ENCODE assay signal across 1 cellular context in the genomic region with DNA sequence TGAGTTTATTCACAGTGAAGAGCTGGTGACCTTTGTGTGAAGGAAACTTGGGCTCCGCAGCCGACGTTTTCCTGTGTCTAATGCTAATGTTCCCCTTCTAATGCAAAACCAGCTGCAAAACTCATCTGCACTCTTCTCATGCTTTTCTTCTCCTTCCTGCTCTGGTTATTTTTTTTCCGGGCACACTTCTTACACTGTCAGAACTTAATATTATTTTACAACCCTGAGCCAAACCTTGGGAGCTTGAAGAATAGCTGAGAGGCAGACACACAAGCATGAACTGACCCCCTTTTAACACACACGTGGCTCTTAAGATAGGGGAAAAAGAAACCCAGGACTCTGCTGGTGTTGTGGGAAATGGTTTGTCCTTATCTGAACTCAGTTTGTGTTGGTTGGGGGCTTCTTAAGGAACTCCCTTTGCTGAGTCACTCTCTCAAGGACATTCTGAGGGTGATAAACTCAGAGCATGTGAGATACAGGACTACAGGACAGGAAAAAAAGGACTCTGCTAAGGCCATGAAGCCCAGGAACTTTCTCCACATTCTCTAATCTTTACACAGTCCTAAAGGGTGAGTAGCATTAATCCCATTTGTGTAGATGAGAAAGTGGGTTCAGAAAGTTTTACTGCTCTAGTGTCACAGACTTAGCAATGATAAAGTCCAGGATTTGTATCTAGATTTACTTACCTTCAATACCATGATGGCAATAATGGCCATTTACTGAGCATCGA.
TF ChIP-seq lines count a peak whose summit lies in the region.

No MANE protein-coding gene starts in this region.

TF ChIP-seq in K562, 482 proteins besides CTCF, POLR2A, EP300 and RAD21 (continued from another document and continues in another):
- TF ChIP-seq NKRF (IDR thresholded peaks at IDR 0.05; ENCODE audit: borderline replicate concordance): peak; percentile 73
- no peak for TF ChIP-seq RBM39 (optimal IDR thresholded peaks at IDR 0.05; ENCODE audit: low read depth, low read length)
- peak; percentile 97 for TF ChIP-seq MAFF (IDR thresholded peaks at IDR 0.05; ENCODE audit: low read length)
- no peak for TF ChIP-seq ZKSCAN3 (CRISPR knock-in tag; IDR thresholded peaks at IDR 0.05)
- TF ChIP-seq E2F5 (CRISPR knock-in tag; IDR thresholded peaks at IDR 0.05): no peak
- TF ChIP-seq MYC (IDR thresholded peaks at IDR 0.05; ENCODE audit: low read depth, low read length): peak; percentile 98
- 0 out of 2 replicates have a peak, but pooled peaks have one; percentile 49 for TF ChIP-seq MYC (CRISPR knock-in tag; IDR thresholded peaks at IDR 0.05; ENCODE audit: borderline replicate concordance, low read depth)
- TF ChIP-seq, protein P1, sequence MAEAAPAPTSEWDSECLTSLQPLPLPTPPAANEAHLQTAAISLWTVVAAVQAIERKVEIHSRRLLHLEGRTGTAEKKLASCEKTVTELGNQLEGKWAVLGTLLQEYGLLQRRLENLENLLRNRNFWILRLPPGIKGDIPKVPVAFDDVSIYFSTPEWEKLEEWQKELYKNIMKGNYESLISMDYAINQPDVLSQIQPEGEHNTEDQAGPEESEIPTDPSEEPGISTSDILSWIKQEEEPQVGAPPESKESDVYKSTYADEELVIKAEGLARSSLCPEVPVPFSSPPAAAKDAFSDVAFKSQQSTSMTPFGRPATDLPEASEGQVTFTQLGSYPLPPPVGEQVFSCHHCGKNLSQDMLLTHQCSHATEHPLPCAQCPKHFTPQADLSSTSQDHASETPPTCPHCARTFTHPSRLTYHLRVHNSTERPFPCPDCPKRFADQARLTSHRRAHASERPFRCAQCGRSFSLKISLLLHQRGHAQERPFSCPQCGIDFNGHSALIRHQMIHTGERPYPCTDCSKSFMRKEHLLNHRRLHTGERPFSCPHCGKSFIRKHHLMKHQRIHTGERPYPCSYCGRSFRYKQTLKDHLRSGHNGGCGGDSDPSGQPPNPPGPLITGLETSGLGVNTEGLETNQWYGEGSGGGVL (CRISPR knock-in tag; IDR thresholded peaks at IDR 0.05): no peak
- TF ChIP-seq, protein P2, sequence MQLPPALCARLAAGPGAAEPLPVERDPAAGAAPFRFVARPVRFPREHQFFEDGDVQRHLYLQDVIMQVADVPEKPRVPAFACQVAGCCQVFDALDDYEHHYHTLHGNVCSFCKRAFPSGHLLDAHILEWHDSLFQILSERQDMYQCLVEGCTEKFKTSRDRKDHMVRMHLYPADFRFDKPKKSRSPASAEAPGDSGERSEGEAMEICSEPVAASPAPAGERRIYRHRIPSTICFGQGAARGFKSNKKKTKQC (CRISPR knock-in tag; IDR thresholded peaks at IDR 0.05): no peak
- no peak for TF ChIP-seq HMG20B (CRISPR knock-in tag; IDR thresholded peaks at IDR 0.05)
- TF ChIP-seq CSDE1 (IDR thresholded peaks at IDR 0.05): peak in 1 of 2 experiments; percentile 52; a peak in 1 of 4 replicates
- peak; percentile 82 for TF ChIP-seq TAF9B (IDR thresholded peaks at IDR 0.05; ENCODE audit: partially characterized antibody)
- no peak for TF ChIP-seq KLF10 (CRISPR knock-in tag; IDR thresholded peaks at IDR 0.05)
- no peak for TF ChIP-seq MITF (IDR thresholded peaks at IDR 0.05)
- 0 out of 2 replicates have a peak, but pooled peaks have one; percentile 43 for TF ChIP-seq RAD51 (IDR thresholded peaks at IDR 0.05; ENCODE audit: borderline replicate concordance, low read depth)
- TF ChIP-seq ZNF12 (CRISPR knock-in tag; IDR thresholded peaks at IDR 0.05): no peak
- TF ChIP-seq ETS2 (tag; IDR thresholded peaks at IDR 0.05; ENCODE audit: borderline replicate concordance, poor library complexity, severe bottlenecking): no peak
- TF ChIP-seq NELFE (IDR thresholded peaks at IDR 0.05; ENCODE audit: insufficient read depth, insufficient read length): no peak
- TF ChIP-seq HNRNPH1 (optimal IDR thresholded peaks at IDR 0.05; ENCODE audit: low read depth, low read length): no peak
- TF ChIP-seq, protein P3, sequence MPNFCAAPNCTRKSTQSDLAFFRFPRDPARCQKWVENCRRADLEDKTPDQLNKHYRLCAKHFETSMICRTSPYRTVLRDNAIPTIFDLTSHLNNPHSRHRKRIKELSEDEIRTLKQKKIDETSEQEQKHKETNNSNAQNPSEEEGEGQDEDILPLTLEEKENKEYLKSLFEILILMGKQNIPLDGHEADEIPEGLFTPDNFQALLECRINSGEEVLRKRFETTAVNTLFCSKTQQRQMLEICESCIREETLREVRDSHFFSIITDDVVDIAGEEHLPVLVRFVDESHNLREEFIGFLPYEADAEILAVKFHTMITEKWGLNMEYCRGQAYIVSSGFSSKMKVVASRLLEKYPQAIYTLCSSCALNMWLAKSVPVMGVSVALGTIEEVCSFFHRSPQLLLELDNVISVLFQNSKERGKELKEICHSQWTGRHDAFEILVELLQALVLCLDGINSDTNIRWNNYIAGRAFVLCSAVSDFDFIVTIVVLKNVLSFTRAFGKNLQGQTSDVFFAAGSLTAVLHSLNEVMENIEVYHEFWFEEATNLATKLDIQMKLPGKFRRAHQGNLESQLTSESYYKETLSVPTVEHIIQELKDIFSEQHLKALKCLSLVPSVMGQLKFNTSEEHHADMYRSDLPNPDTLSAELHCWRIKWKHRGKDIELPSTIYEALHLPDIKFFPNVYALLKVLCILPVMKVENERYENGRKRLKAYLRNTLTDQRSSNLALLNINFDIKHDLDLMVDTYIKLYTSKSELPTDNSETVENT (CRISPR knock-in tag; IDR thresholded peaks at IDR 0.05): no peak
- TF ChIP-seq ZC3H8 (IDR thresholded peaks at IDR 0.05): no peak
- TF ChIP-seq YY1 (IDR thresholded peaks at IDR 0.05; ENCODE audit: borderline replicate concordance in 1 of 3, control insufficient read depth in 1 of 3, extremely low read depth in 1 of 3, insufficient read depth in 3 of 3, insufficient read length in 1 of 3, insufficient replicate concordance in 2 of 3, low read depth in 1 of 3, low read length in 2 of 3): peak in 1 of 3 experiments; percentile 40
- no peak for TF ChIP-seq CHD2 (IDR thresholded peaks at IDR 0.05; ENCODE audit: low read depth, low read length)
- no peak for TF ChIP-seq RBM34 (IDR thresholded peaks at IDR 0.05; ENCODE audit: borderline replicate concordance, insufficient read depth, low read length)
- TF ChIP-seq POLR2AphosphoS2 (IDR thresholded peaks at IDR 0.05; ENCODE audit: low read length): no peak
- TF ChIP-seq NCOA1 (IDR thresholded peaks at IDR 0.05; ENCODE audit: low read depth): peak; percentile 90
- no peak for TF ChIP-seq TEAD2 (tag; IDR thresholded peaks at IDR 0.05)
- TF ChIP-seq DNMT1 (IDR thresholded peaks at IDR 0.05): no peak
- peak; percentile 67; the same call in 1 of the 2 replicates for TF ChIP-seq STAT5A (IDR thresholded peaks at IDR 0.05; ENCODE audit: borderline replicate concordance, low read length)
- peak; percentile 61 for TF ChIP-seq GATA2 (CRISPR knock-in tag; IDR thresholded peaks at IDR 0.05)
- peak; percentile 49; the same call in 1 of the 2 replicates for TF ChIP-seq MTA2 (IDR thresholded peaks at IDR 0.05; ENCODE audit: low read depth)
- TF ChIP-seq MCM2 (IDR thresholded peaks at IDR 0.05; ENCODE audit: low read depth): no peak
- peak; percentile 66; the same call in 1 of the 2 replicates for TF ChIP-seq TRIM28 (IDR thresholded peaks at IDR 0.05)
- TF ChIP-seq ETV5 (CRISPR knock-in tag; IDR thresholded peaks at IDR 0.05; ENCODE audit: low read depth): peak; percentile 26; the same call in 1 of the 2 replicates
- TF ChIP-seq ZKSCAN1 (IDR thresholded peaks at IDR 0.05; ENCODE audit: low read depth, low read length): no peak
- TF ChIP-seq MAZ (CRISPR knock-in tag; conservative IDR thresholded peaks at IDR 0.05 in 1 of 2, IDR thresholded peaks at IDR 0.05 in 1 of 2): peak; percentile 70 to 83
- TF ChIP-seq FOXM1 (IDR thresholded peaks at IDR 0.05; ENCODE audit: low read depth): peak; percentile 54
- no peak for TF ChIP-seq FOXM1 (CRISPR knock-in tag; IDR thresholded peaks at IDR 0.05; ENCODE audit: low read depth)
- TF ChIP-seq, protein P4, sequence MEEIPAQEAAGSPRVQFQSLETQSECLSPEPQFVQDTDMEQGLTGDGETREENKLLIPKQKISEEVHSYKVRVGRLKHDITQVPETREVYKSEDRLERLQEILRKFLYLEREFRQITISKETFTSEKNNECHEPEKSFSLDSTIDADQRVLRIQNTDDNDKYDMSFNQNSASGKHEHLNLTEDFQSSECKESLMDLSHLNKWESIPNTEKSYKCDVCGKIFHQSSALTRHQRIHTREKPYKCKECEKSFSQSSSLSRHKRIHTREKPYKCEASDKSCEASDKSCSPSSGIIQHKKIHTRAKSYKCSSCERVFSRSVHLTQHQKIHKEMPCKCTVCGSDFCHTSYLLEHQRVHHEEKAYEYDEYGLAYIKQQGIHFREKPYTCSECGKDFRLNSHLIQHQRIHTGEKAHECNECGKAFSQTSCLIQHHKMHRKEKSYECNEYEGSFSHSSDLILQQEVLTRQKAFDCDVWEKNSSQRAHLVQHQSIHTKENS (CRISPR knock-in tag; IDR thresholded peaks at IDR 0.05): no peak
- TF ChIP-seq, protein P5, sequence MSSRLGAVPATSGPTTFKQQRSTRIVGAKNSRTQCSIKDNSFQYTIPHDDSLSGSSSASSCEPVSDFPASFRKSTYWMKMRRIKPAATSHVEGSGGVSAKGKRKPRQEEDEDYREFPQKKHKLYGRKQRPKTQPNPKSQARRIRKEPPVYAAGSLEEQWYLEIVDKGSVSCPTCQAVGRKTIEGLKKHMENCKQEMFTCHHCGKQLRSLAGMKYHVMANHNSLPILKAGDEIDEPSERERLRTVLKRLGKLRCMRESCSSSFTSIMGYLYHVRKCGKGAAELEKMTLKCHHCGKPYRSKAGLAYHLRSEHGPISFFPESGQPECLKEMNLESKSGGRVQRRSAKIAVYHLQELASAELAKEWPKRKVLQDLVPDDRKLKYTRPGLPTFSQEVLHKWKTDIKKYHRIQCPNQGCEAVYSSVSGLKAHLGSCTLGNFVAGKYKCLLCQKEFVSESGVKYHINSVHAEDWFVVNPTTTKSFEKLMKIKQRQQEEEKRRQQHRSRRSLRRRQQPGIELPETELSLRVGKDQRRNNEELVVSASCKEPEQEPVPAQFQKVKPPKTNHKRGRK (tag; IDR thresholded peaks at IDR 0.05): no peak
- TF ChIP-seq SREBF2 (CRISPR knock-in tag; IDR thresholded peaks at IDR 0.05): peak; percentile 71; the same call in 1 of the 2 replicates
- TF ChIP-seq SREBF1 (IDR thresholded peaks at IDR 0.05; ENCODE audit: borderline replicate concordance, low read depth, low read length): no peak
- TF ChIP-seq DIDO1 (tag; IDR thresholded peaks at IDR 0.05; ENCODE audit: low read depth): no peak
- 0 out of 2 replicates have a peak, but pooled peaks have one; percentile 8 for TF ChIP-seq SMC3 (conservative IDR thresholded peaks at IDR 0.05; ENCODE audit: insufficient read depth, low read depth, low read length)
- TF ChIP-seq ZNF639 (CRISPR knock-in tag; conservative IDR thresholded peaks at IDR 0.05 in 1 of 2, IDR thresholded peaks at IDR 0.05 in 1 of 2): peak in 1 of 2 experiments; percentile 66; a peak in 2 of 4 replicates
- TF ChIP-seq STAG1 (CRISPR knock-in tag; IDR thresholded peaks at IDR 0.05; ENCODE audit: borderline replicate concordance): no peak
- no peak for TF ChIP-seq PTTG1 (tag; IDR thresholded peaks at IDR 0.05; ENCODE audit: low read depth)
- TF ChIP-seq NFIX (CRISPR knock-in tag; IDR thresholded peaks at IDR 0.05; ENCODE audit: low read depth): no peak
- TF ChIP-seq KAT7 (CRISPR knock-in tag; IDR thresholded peaks at IDR 0.05; ENCODE audit: borderline replicate concordance): 0 out of 2 replicates have a peak, but pooled peaks have one; percentile 19
- TF ChIP-seq CBX5 (IDR thresholded peaks at IDR 0.05; ENCODE audit: borderline replicate concordance, low read depth): no peak
